In the genomic region with DNA sequence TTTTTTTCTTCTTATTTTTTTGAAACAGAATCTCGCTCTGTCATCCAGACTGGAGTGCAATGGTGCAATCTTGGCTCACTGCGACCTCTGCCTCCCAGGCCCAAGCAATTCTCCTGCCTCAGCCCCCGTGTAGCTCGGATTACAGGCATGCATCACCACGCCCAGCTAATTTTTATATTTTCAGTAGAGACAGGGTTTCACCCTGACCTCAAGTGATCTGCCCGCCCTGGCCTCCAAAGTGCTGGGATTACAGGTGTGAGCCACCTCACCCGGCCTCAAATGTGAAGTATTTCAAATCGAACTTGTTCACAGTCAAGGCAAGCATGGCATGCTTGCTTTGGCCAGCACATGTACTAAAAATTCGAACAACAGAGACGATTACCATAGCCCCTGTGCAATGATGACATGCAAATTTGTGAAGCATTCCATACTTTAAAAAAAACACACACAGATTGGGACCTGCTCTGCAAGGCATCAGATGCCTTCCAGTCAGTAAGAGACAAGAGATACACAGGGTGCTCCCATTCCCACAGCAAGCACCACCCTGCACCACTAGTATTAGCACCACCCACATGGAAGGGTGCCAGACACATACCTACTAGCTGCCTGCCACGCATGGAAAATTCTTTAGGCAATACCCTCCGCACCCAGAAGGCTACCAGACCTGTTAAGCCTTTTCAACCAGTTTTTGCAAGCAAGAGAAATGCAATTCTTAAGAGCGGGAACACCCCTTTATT, we compare ENCODE assay signal across 8 cellular contexts. TPM values are rescaled to one million over a fixed set of nuclear protein-coding genes. Genes with fewer than 3 reads are reported as not detected.
DNase-seq lines count a peak whose midpoint lies in the region; ATAC-seq, FAIRE-seq and TF ChIP-seq lines count a peak whose summit lies in the region.

No MANE protein-coding gene starts in this region.

- H3K36me3 ChIP-seq in CD4-positive, CD25-positive, alpha-beta regulatory T cell (ENCODE audit: control insufficient read depth, insufficient read depth, low read length), result no peaks in the 10 kb centered on the region
- peaks cover 0 to 12% of the 10 kb centered on the region in 2 experiments for H3K36me3 ChIP-seq in keratinocyte (ENCODE audit: control insufficient read depth in 2 of 2, extremely low read depth in 1 of 2, insufficient read depth in 2 of 2, low read length in 2 of 2)

- no peak for ATAC-seq in CD4-positive, CD25-positive, alpha-beta regulatory T cell (ENCODE audit: low read depth in 2 of 2)
- ATAC-seq in HG03025 (IDR thresholded peaks at IDR 0.05; ENCODE audit: low FRiP score, unreplicated experiment) (no peak), GM18519 (IDR thresholded peaks at IDR 0.05; ENCODE audit: low FRiP score, unreplicated experiment) (no peak)

- no peak overlapping the region for H2AFZ ChIP-seq in keratinocyte (ENCODE audit: control insufficient read depth, low read length)

- no peaks in the 10 kb centered on the region for H3K27me3 Mint-ChIP-seq in CD4-positive, CD25-positive, alpha-beta regulatory T cell

- peak overlapping the region; percentile 77 to 85 (median 82) for H3K4me3 Mint-ChIP-seq in CD4-positive, CD25-positive, alpha-beta regulatory T cell

- H3K36me3 Mint-ChIP-seq in CD4-positive, CD25-positive, alpha-beta regulatory T cell, result peaks cover 3% of the 10 kb centered on the region

- TF ChIP-seq CTCF in astrocyte of the cerebellum (IDR thresholded peaks at IDR 0.05; ENCODE audit: low read depth, low read length, missing control alignments) (no peak), keratinocyte (optimal IDR thresholded peaks at IDR 0.05 in 1 of 3, IDR thresholded peaks at IDR 0.05 in 1 of 3, conservative IDR thresholded peaks at IDR 0.05 in 1 of 3; ENCODE audit: extremely low read depth in 1 of 3, insufficient read depth in 2 of 3, low read length in 3 of 3) (peak in 2 of 3 experiments; percentile 39 to 53)

- no peaks in the 10 kb centered on the region for H3K9me3 Mint-ChIP-seq in CD4-positive, CD25-positive, alpha-beta regulatory T cell

- no peaks in the 10 kb centered on the region for H3K27me3 ChIP-seq in CD4-positive, CD25-positive, alpha-beta regulatory T cell (ENCODE audit: control insufficient read depth, insufficient read depth, low read length)
- no peaks in the 10 kb centered on the region for H3K27me3 ChIP-seq in keratinocyte (ENCODE audit: control insufficient read depth, extremely low read depth, insufficient read depth, low read length)

- peaks cover 67% of the 10 kb centered on the region for H4K20me1 ChIP-seq in keratinocyte (ENCODE audit: control insufficient read depth, extremely low read depth, insufficient read depth, low read length)

- peak; percentile 20 for FAIRE-seq in keratinocyte (lab: Jason Lieb, UNC)

- peak overlapping the region in 2 of 3 donors; percentile 85 to 89 for H3K27ac Mint-ChIP-seq in CD4-positive, CD25-positive, alpha-beta regulatory T cell

- peaks cover 12% of the 10 kb centered on the region for H3K9me1 ChIP-seq in keratinocyte (ENCODE audit: control insufficient read depth, extremely low read depth, insufficient read depth, low read length)

- dilution Hi-C loops in keratinocyte (cut with MboI; ENCODE audit: extremely low pct_ligation_motif_present, low sequenced_read_pairs), result no loop called here

- H3K4me1 ChIP-seq in CD4-positive, CD25-positive, alpha-beta regulatory T cell (ENCODE audit: control insufficient read depth, insufficient read depth, low read length, poor library complexity, severe bottlenecking), result peaks cover 96% of the 10 kb centered on the region
- H3K4me1 ChIP-seq in keratinocyte (ENCODE audit: control insufficient read depth, extremely low read depth, insufficient read depth, low read length), result peaks cover 52% of the 10 kb centered on the region

- in situ Hi-C loops in astrocyte of the cerebellum (cut with HindIII; ENCODE audit: low sequenced_read_pairs), result no loop called here

- H3K4me2 ChIP-seq in keratinocyte (ENCODE audit: control insufficient read depth, extremely low read depth, insufficient read depth, low read depth, low read length), result peak overlapping the region; percentile 91

- peak overlapping the region; percentile 36 for H3K27ac ChIP-seq in CD4-positive, CD25-positive, alpha-beta regulatory T cell (ENCODE audit: insufficient read depth, low read length, poor library complexity, severe bottlenecking)
- peak overlapping the region; percentile 93 for H3K27ac ChIP-seq in keratinocyte (ENCODE audit: control insufficient read depth, insufficient read depth, low read length)

- no peak for DNase-seq in CD4-positive, CD25-positive, alpha-beta regulatory T cell
- peak in 66 of 76 experiments; percentile 7 to 81 (median 53) for DNase-seq in HUDEP-2 (lab: John Stamatoyannopoulos, UW; ENCODE audit: unreplicated experiment in 76 of 76)
- DNase-seq in astrocyte of the cerebellum (ENCODE audit: low read depth), result peak; percentile 28
- DNase-seq in keratinocyte (ENCODE audit: low read depth, low spot score), result peak; percentile 88
- peak; percentile 48 for DNase-seq in stromal cell of bone marrow (ENCODE audit: low read depth)
- DNase-seq in epidermal melanocyte (ENCODE audit: insufficient read length, low spot score), result no peak

- H3K4me3 ChIP-seq in CD4-positive, CD25-positive, alpha-beta regulatory T cell (ENCODE audit: low read depth, low read length), result peak overlapping the region; percentile 49
- H3K4me3 ChIP-seq in astrocyte of the cerebellum (ENCODE audit: low read depth, low read length), result no peak overlapping the region
- peak overlapping the region in 2 of 3 experiments; percentile 24 to 58 for H3K4me3 ChIP-seq in keratinocyte (ENCODE audit: control insufficient read depth in 2 of 3, extremely low read depth in 1 of 3, insufficient read depth in 2 of 3, low read depth in 1 of 3, low read length in 3 of 3)

- peaks cover 94% of the 10 kb centered on the region for H3K79me2 ChIP-seq in keratinocyte (ENCODE audit: control insufficient read depth, insufficient read depth, low read length)

- peak overlapping the region; percentile 70 for H3K9ac ChIP-seq in keratinocyte (ENCODE audit: control insufficient read depth, extremely low read depth, insufficient read depth, low read length)

- no peaks in the 10 kb centered on the region for H3K9me3 ChIP-seq in CD4-positive, CD25-positive, alpha-beta regulatory T cell (ENCODE audit: control insufficient read depth in 2 of 2, low read length in 2 of 2)
- H3K9me3 ChIP-seq in keratinocyte (ENCODE audit: control insufficient read depth, low read depth, low read length), result no peaks in the 10 kb centered on the region

- H3K4me1 Mint-ChIP-seq in CD4-positive, CD25-positive, alpha-beta regulatory T cell, result peaks cover 58 to 94% (median 70%) of the 10 kb centered on the region in 4 donors

RNA-seq across cellular contexts. Expression of a gene that starts 47.2 kb away (rescaled TPM):
- 323 TPM for total RNA-seq in CD4-positive, CD25-positive, alpha-beta regulatory T cell
- polyA plus RNA-seq in CD4-positive, CD25-positive, alpha-beta regulatory T cell, result 10 to 100 TPM in 3 of 4 donors, 1 to 10 TPM in 1; 8.7 to 19.4 (median 14.3) TPM
- polyA plus RNA-seq in keratinocyte, result 23.8 to 48.1 TPM (median 30.1 TPM) in 3 replicates
- 213 TPM for polyA plus RNA-seq in keratinocyte (2011; ENCODE audit: low read depth)
- polyA plus RNA-seq in keratinocyte (2011; cell fraction: cytosol; rRNA removed), result 28.2 and 41.3 TPM in 2 replicates
- polyA plus RNA-seq in keratinocyte (2011; cell fraction: nucleus; rRNA removed), result 136 and 154 TPM in 2 replicates
- polyA plus RNA-seq in keratinocyte (2012; ENCODE audit: low replicate concordance), result 64.1 and 79.3 TPM in 2 replicates
- polyA minus RNA-seq in keratinocyte, result 22.4 to 90.7 TPM (median 67.2 TPM) in 3 replicates
- polyA minus RNA-seq in keratinocyte (2011; cell fraction: cytosol; rRNA and poly(A)+ RNA removed), result 44.5 TPM
- polyA minus RNA-seq in keratinocyte (2011; cell fraction: nucleus; rRNA and poly(A)+ RNA removed), result 81.8 and 119 TPM in 2 replicates

Comparison
In these comparisons a context has a peak if more than half of its experiments do, and no peak if none do; other contexts are left out.
1. DNase-seq: peak in HUDEP-2 (66 of 76), astrocyte of the cerebellum (single experiment), keratinocyte (single experiment) and stromal cell of bone marrow (single experiment); none in CD4-positive, CD25-positive, alpha-beta regulatory T cell (0 of 3) and epidermal melanocyte (single experiment).